ENCODE assay signal across 8 cellular contexts in the genomic region with DNA sequence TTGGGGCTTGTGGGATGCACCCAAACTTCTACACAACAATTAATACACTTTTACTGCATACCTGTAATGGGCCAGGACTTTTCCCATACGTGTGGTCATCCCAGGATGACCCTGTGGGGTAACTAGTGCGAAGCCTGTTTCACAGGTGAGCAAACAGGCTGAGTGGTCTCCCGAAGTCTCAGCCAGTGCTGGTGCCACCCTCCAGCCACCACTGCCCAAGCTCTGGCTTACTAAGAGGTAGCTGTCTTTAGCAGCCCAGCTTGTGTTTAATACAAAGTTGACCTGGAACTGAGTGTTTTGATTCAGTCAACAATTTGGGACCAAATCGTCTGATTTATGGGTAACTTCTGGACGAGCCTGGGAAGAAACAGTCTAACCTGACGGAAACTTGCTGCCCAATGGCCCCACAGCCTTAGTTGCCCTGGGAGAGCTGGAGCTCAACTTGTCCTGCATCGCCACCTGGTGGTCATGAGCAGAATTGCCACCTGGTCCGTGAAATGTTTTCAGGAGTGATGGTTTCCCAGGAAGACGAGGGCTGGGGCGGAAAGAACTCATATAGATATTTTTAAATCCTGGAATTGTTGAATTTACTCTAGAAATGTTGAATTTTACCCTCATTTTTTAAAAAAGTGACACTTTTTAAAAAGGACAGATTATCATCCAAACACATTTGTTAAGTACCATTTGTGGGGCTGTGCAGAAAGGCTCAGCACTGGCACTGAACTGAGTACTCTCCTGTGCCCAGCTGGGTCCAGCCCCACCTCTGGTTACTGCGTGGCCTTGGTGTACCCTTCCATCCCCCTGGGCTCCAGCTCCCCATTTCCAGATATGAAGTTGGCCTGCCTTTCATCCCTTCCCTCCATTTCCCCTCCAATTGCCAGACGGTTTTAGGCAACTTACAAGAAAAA.
DNase-seq lines count a peak whose midpoint lies in the region; ATAC-seq and TF ChIP-seq lines count a peak whose summit lies in the region.

No MANE protein-coding gene starts in this region.

- peak overlapping the region; percentile 100 for H2BK120ac ChIP-seq in IMR-90 (ENCODE audit: low read depth, low read length)

- CTCF ChIA-PET in GM10248 (lab: Yijun Ruan, JAX) (interaction anchor here (0.7 to 20.1 kb wide), 49 partner anchors 9 to 1342 kb away, joined by 3 to 578 read pairs (median 4); no protein-coding TSS in a partner anchor), IMR-90 (lab: Yijun Ruan, JAX) (interaction anchor here (0.6 to 3.3 kb wide), 13 partner anchors 25 to 283 kb away, joined by 3 to 17 read pairs (median 4); no protein-coding TSS in a partner anchor)

- H3K56ac ChIP-seq in IMR-90 (ENCODE audit: extremely low read depth, insufficient read depth, low read length) = peak overlapping the region; percentile 57; the same call in 1 of the 2 replicates

- no TSS peak for BruUV-seq in IMR-90 (replicated peaks; lab: Mats Ljungman, UMichigan)

- no peak for TF ChIP-seq EP300 in suprapubic skin (IDR thresholded peaks at IDR 0.05)

- peak overlapping the region; percentile 83 for H3K14ac ChIP-seq in IMR-90 (replicated peaks; ENCODE audit: low read depth, low read length)

- peak; percentile 82 for DNase-seq in GM10248 (ENCODE audit: extremely low spot score)
- DNase-seq in IMR-90 = peak; percentile 82
- DNase-seq in SHP77 (lab: John Stamatoyannopoulos, UW) = peak; percentile 27 to 29
- peak; percentile 60 for DNase-seq in activated T-helper 2 cell treated with anti-CD3 and anti-CD28 coated beads, Interferon-gamma antibody, Interleukin-2, Interleukin-4, amounts not matched to agents 10 μg/mL and 5 μg/mL and 100 μg/mL, durations not matched to agents 14 hours and 24 hours and 36 hours (ENCODE audit: low spot score)
- DNase-seq in foreskin keratinocyte = peak in 1 of 2 donors; percentile 67
- DNase-seq in occipital lobe (lab: John Stamatoyannopoulos, UW) = peak; percentile 67
- peak; percentile 90 to 93 for DNase-seq in suprapubic skin (ENCODE audit: low spot score in 2 of 2)

- dilution Hi-C loops in IMR-90 (cut with HindIII; ENCODE audit: low sequenced_read_pairs, unreplicated experiment) = no loop called here

- peak overlapping the region; percentile 90 for H4K91ac ChIP-seq in IMR-90 (ENCODE audit: insufficient read depth, low read depth, low read length)

- no peaks in the 10 kb centered on the region for H3K27me3 Mint-ChIP-seq in activated T-helper 2 cell treated with anti-CD3 and anti-CD28 coated beads, Interferon-gamma antibody, Interleukin-2, Interleukin-4, amounts not matched to agents 10 μg/mL and 5 μg/mL and 100 μg/mL, durations not matched to agents 14 hours and 24 hours and 36 hours (ENCODE audit: low read depth)

- in situ Hi-C loops in IMR-90 (cut with MboI; ENCODE audit: low sequenced_read_pairs) = loop anchor here (5.0 to 25.0 kb wide), 3 partner anchors 235 to 1245 kb away; no protein-coding TSS in a partner anchor

- peaks cover 23% of the 10 kb centered on the region for H3K4me1 ChIP-seq in IMR-90 (ENCODE audit: control insufficient read depth, insufficient read depth, low read length)
- peaks cover 27% of the 10 kb centered on the region for H3K4me1 ChIP-seq in foreskin keratinocyte
- peaks cover 9% of the 10 kb centered on the region for H3K4me1 ChIP-seq in suprapubic skin

- H3K9me1 ChIP-seq in IMR-90 (ENCODE audit: insufficient read depth, low read length) = peaks cover 29% of the 10 kb centered on the region

- H3K36me3 ChIP-seq in IMR-90 (ENCODE audit: control insufficient read depth, insufficient read depth, low read length) (no peaks in the 10 kb centered on the region), suprapubic skin (peaks cover 5% of the 10 kb centered on the region)

- H3K27ac Mint-ChIP-seq in activated T-helper 2 cell treated with anti-CD3 and anti-CD28 coated beads, Interferon-gamma antibody, Interleukin-2, Interleukin-4, amounts not matched to agents 10 μg/mL and 5 μg/mL and 100 μg/mL, durations not matched to agents 14 hours and 24 hours and 36 hours = peak overlapping the region; percentile 74

- H3K4me1 Mint-ChIP-seq in activated T-helper 2 cell treated with anti-CD3 and anti-CD28 coated beads, Interferon-gamma antibody, Interleukin-2, Interleukin-4, amounts not matched to agents 10 μg/mL and 5 μg/mL and 100 μg/mL, durations not matched to agents 14 hours and 24 hours and 36 hours (ENCODE audit: low read depth) = peaks cover 20% of the 10 kb centered on the region

- TF ChIP-seq RAD21 in IMR-90 (IDR thresholded peaks at IDR 0.05; ENCODE audit: low read length) = peak; percentile 98

- peak overlapping the region; percentile 82 for H4K5ac ChIP-seq in IMR-90 (ENCODE audit: low read depth, low read length)

- no peaks in the 10 kb centered on the region for H3K36me3 Mint-ChIP-seq in activated T-helper 2 cell treated with anti-CD3 and anti-CD28 coated beads, Interferon-gamma antibody, Interleukin-2, Interleukin-4, amounts not matched to agents 10 μg/mL and 5 μg/mL and 100 μg/mL, durations not matched to agents 14 hours and 24 hours and 36 hours (ENCODE audit: low read depth)

- peak overlapping the region; percentile 44 for H3K23ac ChIP-seq in IMR-90 (ENCODE audit: low read depth, low read length)

- H2BK5ac ChIP-seq in IMR-90 (ENCODE audit: low read depth, low read length, poor library complexity, severe bottlenecking) = peak overlapping the region; percentile 100

- H3K4me3 ChIP-seq in IMR-90 (ENCODE audit: insufficient read depth, low read depth, low read length) (no peak overlapping the region), suprapubic skin (no peak overlapping the region)

- POLR2A ChIA-PET in GM10248 (lab: Yijun Ruan, JAX) = no interaction called here
- POLR2A ChIA-PET in IMR-90 (lab: Charles Lee; ENCODE audit: unreplicated experiment) = interaction anchor here (1.1 kb wide), 1 partner anchor 194 kb away, joined by 6 read pairs; no protein-coding TSS in a partner anchor

- peak; percentile 40; the same call in 1 of the 2 replicates for TF ChIP-seq POLR2A in IMR-90 (IDR thresholded peaks at IDR 0.05; ENCODE audit: low read depth, low read length)
- TF ChIP-seq POLR2A in suprapubic skin (IDR thresholded peaks at IDR 0.05) = no peak

- peak overlapping the region; percentile 96 for H2BK20ac ChIP-seq in IMR-90 (ENCODE audit: low read depth, low read length)

- peak overlapping the region; percentile 4 for H2AK9ac ChIP-seq in IMR-90 (replicated peaks; ENCODE audit: low read depth, low read length, poor library complexity)

- peak overlapping the region; percentile 49; the same call in 1 of the 2 replicates for H3K18ac ChIP-seq in IMR-90 (ENCODE audit: low read depth, low read length)

- H2AK5ac ChIP-seq in IMR-90 (ENCODE audit: low read depth, low read length) = peak overlapping the region; percentile 96

- intact Hi-C loops in IMR-90 (cut with micrococcal nuclease) = loop anchor here (1.0 to 5.0 kb wide), 9 partner anchors 45 to 483 kb away; a partner anchor contains a TSS
- intact Hi-C loops in activated T-helper 2 cell treated with anti-CD3 and anti-CD28 coated beads, Interferon-gamma antibody, Interleukin-2, Interleukin-4, amounts not matched to agents 10 μg/mL and 5 μg/mL and 100 μg/mL, durations not matched to agents 14 hours and 24 hours and 36 hours (cut with micrococcal nuclease) = loop anchor here (1.0 to 10.0 kb wide), 4 partner anchors 45 to 347 kb away; no protein-coding TSS in a partner anchor

- H3K9me3 ChIP-seq in IMR-90 (ENCODE audit: control insufficient read depth, insufficient read depth, low read length) = no peaks in the 10 kb centered on the region
- no peaks in the 10 kb centered on the region for H3K9me3 ChIP-seq in suprapubic skin

- H3K4ac ChIP-seq in IMR-90 (ENCODE audit: low read depth, low read length) = peak overlapping the region; percentile 90

- no peaks in the 10 kb centered on the region for H3K9me3 Mint-ChIP-seq in activated T-helper 2 cell treated with anti-CD3 and anti-CD28 coated beads, Interferon-gamma antibody, Interleukin-2, Interleukin-4, amounts not matched to agents 10 μg/mL and 5 μg/mL and 100 μg/mL, durations not matched to agents 14 hours and 24 hours and 36 hours

- no peaks in the 10 kb centered on the region for H4K20me1 ChIP-seq in IMR-90 (ENCODE audit: insufficient read depth, low read length)

- peak overlapping the region; percentile 94; the same call in 2 of the 3 replicates for H2BK15ac ChIP-seq in IMR-90 (ENCODE audit: low read depth, low read length)

- TF ChIP-seq CTCF in GM10248 (IDR thresholded peaks at IDR 0.05; ENCODE audit: control extremely low read depth, extremely low read depth, low read depth, missing control alignments) = peak; percentile 98
- peak; percentile 97 for TF ChIP-seq CTCF in IMR-90 (conservative IDR thresholded peaks at IDR 0.05; ENCODE audit: low read depth, low read length)
- TF ChIP-seq CTCF in foreskin keratinocyte (conservative IDR thresholded peaks at IDR 0.05) = peak; percentile 95
- TF ChIP-seq CTCF in suprapubic skin (IDR thresholded peaks at IDR 0.05) = peak; percentile 88 to 98

- peak overlapping the region; percentile 76 for H2AFZ ChIP-seq in IMR-90 (replicated peaks; ENCODE audit: low read length, poor library complexity)

- H3K4me3 Mint-ChIP-seq in activated T-helper 2 cell treated with anti-CD3 and anti-CD28 coated beads, Interferon-gamma antibody, Interleukin-2, Interleukin-4, amounts not matched to agents 10 μg/mL and 5 μg/mL and 100 μg/mL, durations not matched to agents 14 hours and 24 hours and 36 hours (ENCODE audit: low read depth) = no peak overlapping the region

- H3K27me3 ChIP-seq in IMR-90 (ENCODE audit: control insufficient read depth, insufficient read depth, low read length) (no peaks in the 10 kb centered on the region), foreskin keratinocyte (no peaks in the 10 kb centered on the region), suprapubic skin (no peaks in the 10 kb centered on the region)

- peak overlapping the region; percentile 91 to 94; a peak in 3 of 4 replicates for H4K8ac ChIP-seq in IMR-90 (ENCODE audit: low read depth in 2 of 2, low read length in 2 of 2)

- H3K4me2 ChIP-seq in IMR-90 (ENCODE audit: low read depth, low read length) = no peak overlapping the region

- H3K27ac ChIP-seq in IMR-90 (ENCODE audit: insufficient read depth, low read length) (peak overlapping the region; percentile 38), foreskin keratinocyte (no peak overlapping the region), suprapubic skin (no peak overlapping the region)

- peak; percentile 55 for ATAC-seq in IMR-90 (ENCODE audit: low read depth)
- ATAC-seq in foreskin keratinocyte = peak; percentile 52
- no peak for ATAC-seq in GM21381 (IDR thresholded peaks at IDR 0.05; ENCODE audit: unreplicated experiment)

- H3K79me1 ChIP-seq in IMR-90 (ENCODE audit: low read depth in 1 of 2, low read length in 2 of 2) = peaks cover 23 to 41% of the 10 kb centered on the region in 2 experiments

- WGBS in IMR-90 (ENCODE audit: extremely low coverage in 2 of 2, insufficient read length in 1 of 2), 2 experiments = 33% methylated on average over 3 of the region's 12 CpGs; no CpG with 5 or more reads in 1 of the 2 experiments
- WGBS in suprapubic skin = 15% methylated on average over 8 of the region's 12 CpGs

- peak overlapping the region; percentile 43 for H3K9ac ChIP-seq in IMR-90 (ENCODE audit: low read depth, low read length)

TF ChIP-seq in IMR-90, 13 proteins besides CTCF, POLR2A, EP300 and RAD21 (continues in another document):
- no peak for TF ChIP-seq CEBPB (IDR thresholded peaks at IDR 0.05; ENCODE audit: low read depth, low read length)
- no peak for TF ChIP-seq MXI1 (IDR thresholded peaks at IDR 0.05; ENCODE audit: borderline replicate concordance, low read depth, low read length)
